1 cellular context compared by ENCODE assay signal in genomic region chr6:53673138-53673801, GRCh38.
TF ChIP-seq lines count a peak whose summit lies in the region.

No MANE protein-coding gene starts in this region.

TF ChIP-seq in HEK293, 187 proteins besides CTCF, POLR2A, EP300 and RAD21 (continues in another document):
- TF ChIP-seq ZNF544 (tag by site-specific recombination; IDR thresholded peaks at IDR 0.05) (no peak), ZNF292 (tag by site-specific recombination; IDR thresholded peaks at IDR 0.05; ENCODE audit: borderline replicate concordance, low read depth) (no peak), ZSCAN23 (tag by site-specific recombination; IDR thresholded peaks at IDR 0.05) (no peak), KLF8 (tag by site-specific recombination; IDR thresholded peaks at IDR 0.05) (peak; percentile 50; the same call in 1 of the 2 replicates), ZNF560 (tag by site-specific recombination; IDR thresholded peaks at IDR 0.05; ENCODE audit: borderline replicate concordance) (no peak), ZNF639 (tag by site-specific recombination; IDR thresholded peaks at IDR 0.05) (0 out of 2 replicates have a peak, but pooled peaks have one; percentile 35), ZSCAN30 (tag by site-specific recombination; IDR thresholded peaks at IDR 0.05) (no peak), SP7 (tag by site-specific recombination; IDR thresholded peaks at IDR 0.05) (peak; percentile 82), ZNF362 (tag by site-specific recombination; IDR thresholded peaks at IDR 0.05) (0 out of 2 replicates have a peak, but pooled peaks have one; percentile 34), REST (tag by site-specific recombination; IDR thresholded peaks at IDR 0.05) (no peak), ZNF623 (tag by site-specific recombination; IDR thresholded peaks at IDR 0.05) (0 out of 2 replicates have a peak, but pooled peaks have one; percentile 8), KLF1 (tag by site-specific recombination; IDR thresholded peaks at IDR 0.05) (no peak), GLI2 (tag by site-specific recombination; IDR thresholded peaks at IDR 0.05; ENCODE audit: borderline replicate concordance, low read depth) (no peak), PRDM1 (tag by site-specific recombination; IDR thresholded peaks at IDR 0.05) (peak; percentile 72; the same call in 1 of the 2 replicates), ZNF18 (tag by site-specific recombination; IDR thresholded peaks at IDR 0.05) (no peak), ZNF24 (tag by site-specific recombination; IDR thresholded peaks at IDR 0.05) (peak; percentile 34; the same call in 1 of the 2 replicates), ZNF518A (tag by site-specific recombination; conservative IDR thresholded peaks at IDR 0.05; ENCODE audit: low read depth) (0 out of 2 replicates have a peak, but pooled peaks have one; percentile 25), ZNF184 (tag by site-specific recombination; IDR thresholded peaks at IDR 0.05) (peak; percentile 55), ATF2 (tag by site-specific recombination; IDR thresholded peaks at IDR 0.05; ENCODE audit: low read depth) (0 out of 2 replicates have a peak, but pooled peaks have one; percentile 42), ZNF169 (tag by site-specific recombination; IDR thresholded peaks at IDR 0.05) (no peak), MYNN (tag by site-specific recombination; IDR thresholded peaks at IDR 0.05; ENCODE audit: borderline replicate concordance) (no peak), ZNF791 (tag by site-specific recombination; IDR thresholded peaks at IDR 0.05) (no peak), GLIS1 (tag by site-specific recombination; IDR thresholded peaks at IDR 0.05) (no peak), ZFP69B (tag by site-specific recombination; IDR thresholded peaks at IDR 0.05) (peak; percentile 52; the same call in 1 of the 2 replicates), ZBTB26 (tag by site-specific recombination; optimal IDR thresholded peaks at IDR 0.05) (no peak), ZNF366 (tag by site-specific recombination; conservative IDR thresholded peaks at IDR 0.05) (peak; percentile 89), ZNF10 (tag by site-specific recombination; IDR thresholded peaks at IDR 0.05) (0 out of 2 replicates have a peak, but pooled peaks have one; percentile 21), RBAK (tag by site-specific recombination; IDR thresholded peaks at IDR 0.05) (0 out of 2 replicates have a peak, but pooled peaks have one; percentile 21), SP3 (tag by site-specific recombination; IDR thresholded peaks at IDR 0.05) (0 out of 2 replicates have a peak, but pooled peaks have one; percentile 32), ZNF843 (tag by site-specific recombination; IDR thresholded peaks at IDR 0.05) (no peak; the same call in 1 of the 2 replicates), KLF10 (tag by site-specific recombination; IDR thresholded peaks at IDR 0.05) (peak; percentile 44; the same call in 1 of the 2 replicates)
- TF ChIP-seq, protein P1, sequence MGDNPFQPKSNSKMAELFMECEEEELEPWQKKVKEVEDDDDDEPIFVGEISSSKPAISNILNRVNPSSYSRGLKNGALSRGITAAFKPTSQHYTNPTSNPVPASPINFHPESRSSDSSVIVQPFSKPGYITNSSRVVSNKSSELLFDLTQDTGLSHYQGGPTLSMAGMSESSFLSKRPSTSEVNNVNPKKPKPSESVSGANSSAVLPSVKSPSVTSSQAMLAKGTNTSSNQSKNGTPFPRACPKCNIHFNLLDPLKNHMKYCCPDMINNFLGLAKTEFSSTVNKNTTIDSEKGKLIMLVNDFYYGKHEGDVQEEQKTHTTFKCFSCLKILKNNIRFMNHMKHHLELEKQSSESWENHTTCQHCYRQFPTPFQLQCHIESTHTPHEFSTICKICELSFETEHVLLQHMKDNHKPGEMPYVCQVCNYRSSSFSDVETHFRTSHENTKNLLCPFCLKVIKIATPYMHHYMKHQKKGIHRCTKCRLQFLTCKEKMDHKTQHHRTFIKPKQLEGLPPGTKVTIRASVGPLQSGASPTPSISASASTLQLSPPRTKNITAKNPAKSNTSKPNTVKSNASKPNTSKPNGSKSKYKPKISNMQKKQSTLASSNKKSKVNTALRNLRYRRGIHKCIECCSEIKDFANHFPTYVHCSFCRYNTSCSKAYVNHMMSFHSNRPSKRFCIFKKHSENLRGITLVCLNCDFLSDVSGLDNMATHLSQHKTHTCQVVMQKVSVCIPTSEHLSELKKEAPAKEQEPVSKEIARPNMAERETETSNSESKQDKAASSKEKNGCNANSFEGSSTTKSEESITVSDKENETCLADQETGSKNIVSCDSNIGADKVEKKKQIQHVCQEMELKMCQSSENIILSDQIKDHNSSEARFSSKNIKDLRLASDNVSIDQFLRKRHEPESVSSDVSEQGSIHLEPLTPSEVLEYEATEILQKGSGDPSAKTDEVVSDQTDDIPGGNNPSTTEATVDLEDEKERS (tag by site-specific recombination; IDR thresholded peaks at IDR 0.05), result no peak
- TF ChIP-seq, protein P2, sequence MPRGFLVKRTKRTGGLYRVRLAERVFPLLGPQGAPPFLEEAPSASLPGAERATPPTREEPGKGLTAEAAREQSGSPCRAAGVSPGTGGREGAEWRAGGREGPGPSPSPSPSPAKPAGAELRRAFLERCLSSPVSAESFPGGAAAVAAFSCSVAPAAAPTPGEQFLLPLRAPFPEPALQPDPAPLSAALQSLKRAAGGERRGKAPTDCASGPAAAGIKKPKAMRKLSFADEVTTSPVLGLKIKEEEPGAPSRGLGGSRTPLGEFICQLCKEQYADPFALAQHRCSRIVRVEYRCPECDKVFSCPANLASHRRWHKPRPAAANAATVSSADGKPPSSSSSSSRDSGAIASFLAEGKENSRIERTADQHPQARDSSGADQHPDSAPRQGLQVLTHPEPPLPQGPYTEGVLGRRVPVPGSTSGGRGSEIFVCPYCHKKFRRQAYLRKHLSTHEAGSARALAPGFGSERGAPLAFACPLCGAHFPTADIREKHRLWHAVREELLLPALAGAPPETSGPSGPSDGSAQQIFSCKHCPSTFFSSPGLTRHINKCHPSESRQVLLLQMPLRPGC (tag by site-specific recombination; IDR thresholded peaks at IDR 0.05), result peak; percentile 49; the same call in 1 of the 2 replicates
- TF ChIP-seq, protein P3, sequence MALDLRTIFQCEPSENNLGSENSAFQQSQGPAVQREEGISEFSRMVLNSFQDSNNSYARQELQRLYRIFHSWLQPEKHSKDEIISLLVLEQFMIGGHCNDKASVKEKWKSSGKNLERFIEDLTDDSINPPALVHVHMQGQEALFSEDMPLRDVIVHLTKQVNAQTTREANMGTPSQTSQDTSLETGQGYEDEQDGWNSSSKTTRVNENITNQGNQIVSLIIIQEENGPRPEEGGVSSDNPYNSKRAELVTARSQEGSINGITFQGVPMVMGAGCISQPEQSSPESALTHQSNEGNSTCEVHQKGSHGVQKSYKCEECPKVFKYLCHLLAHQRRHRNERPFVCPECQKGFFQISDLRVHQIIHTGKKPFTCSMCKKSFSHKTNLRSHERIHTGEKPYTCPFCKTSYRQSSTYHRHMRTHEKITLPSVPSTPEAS (tag by site-specific recombination; IDR thresholded peaks at IDR 0.05), result 0 out of 2 replicates have a peak, but pooled peaks have one; percentile 39
